9 cellular contexts compared by ENCODE assay signal in genomic region chr3:43390255-43390588, GRCh38.
DNase-seq lines count a peak whose midpoint lies in the region; ATAC-seq and TF ChIP-seq lines count a peak whose summit lies in the region.
"Had no signal": no experiment of that assay in that cellular context is flagged by ENCODE, and none has a peak within 500 bp of the region (broad histone marks: within the 10 kb centered on the region; RNA-seq: fewer than 3 reads in every experiment).

No MANE protein-coding gene starts in this region.

- H3K4me1 Mint-ChIP-seq in CD8-positive, alpha-beta T cell (ENCODE audit: low read depth): peaks cover 77% of the 10 kb centered on the region
- peaks cover 83 to 88% (median 85%) of the 10 kb centered on the region in 3 donors for H3K4me1 Mint-ChIP-seq in T-cell

- no peaks in the 10 kb centered on the region for H3K27me3 Mint-ChIP-seq in CD8-positive, alpha-beta T cell (ENCODE audit: low read depth)
- no peaks in the 10 kb centered on the region for H3K27me3 Mint-ChIP-seq in T-cell

- peaks cover 32% of the 10 kb centered on the region for H3K4me1 ChIP-seq in CD8-positive, alpha-beta T cell (ENCODE audit: insufficient read depth, low read length)
- peaks cover 13% of the 10 kb centered on the region for H3K4me1 ChIP-seq in osteoblast (ENCODE audit: insufficient read depth, low read length)

- no peaks in the 10 kb centered on the region for H4K20me1 ChIP-seq in osteoblast (ENCODE audit: insufficient read depth, low read length)

- peak overlapping the region; percentile 50 for H3K4me3 Mint-ChIP-seq in CD8-positive, alpha-beta T cell
- H3K4me3 Mint-ChIP-seq in T-cell: peak overlapping the region in 2 of 3 donors; percentile 32 to 60

- peak overlapping the region; percentile 49 for H3K4me2 ChIP-seq in osteoblast (ENCODE audit: insufficient read depth, low read length)

- peak; percentile 7 for ATAC-seq in CD8-positive, alpha-beta T cell
- ATAC-seq in T-cell (replicated peaks in 1 of 4) (no peak), esophagus mucosa (peak; percentile 18), HG03439 (IDR thresholded peaks at IDR 0.05; ENCODE audit: unreplicated experiment) (no peak), HG02763 (IDR thresholded peaks at IDR 0.05; ENCODE audit: unreplicated experiment) (no peak)

- no peak overlapping the region for H2AFZ ChIP-seq in osteoblast (ENCODE audit: low read length)

- H3K27me3 ChIP-seq in CD8-positive, alpha-beta T cell (ENCODE audit: insufficient read depth, low read length): no peaks in the 10 kb centered on the region
- H3K27me3 ChIP-seq in osteoblast (ENCODE audit: insufficient read depth, low read length): no peaks in the 10 kb centered on the region

- peaks cover 1% of the 10 kb centered on the region for H3K9me3 Mint-ChIP-seq in CD8-positive, alpha-beta T cell
- peaks cover 0 to 6% (median 0%) of the 10 kb centered on the region in 3 donors for H3K9me3 Mint-ChIP-seq in T-cell

- CTCF ChIA-PET in CD8-positive, alpha-beta T cell (lab: Charles Lee): interaction anchor here (1.1 to 1.8 kb wide), 4 partner anchors 12 to 428 kb away, joined by 3 to 8 read pairs (median 4); partner anchors contain the start of gene SNRK
- CTCF ChIA-PET in T-cell (lab: Charles Lee): interaction anchor here in 1 of 2 donors (1.7 kb wide), 1 partner anchor 12 kb away, joined by 10 read pairs; no protein-coding TSS in a partner anchor

- no peak for DNase-seq in CD8-positive, alpha-beta T cell
- peak in 1 of 34 experiments; percentile 16 for DNase-seq in T-cell
- DNase-seq in osteoblast (ENCODE audit: insufficient read length, low spot score, missing footprints): no peak
- DNase-seq in posterior cingulate gyrus: no peak
- DNase-seq in posterior vena cava (ENCODE audit: low spot score): no peak
- DNase-seq: NCI-H2227 treated with DMSO at 0.1 percent for 48 hours had no signal

- POLR2A ChIA-PET in CD8-positive, alpha-beta T cell (lab: Charles Lee): interaction anchor here (1.3 to 3.1 kb wide), 5 partner anchors 9 to 100 kb away, joined by 3 to 11 read pairs (median 8); no protein-coding TSS in a partner anchor
- POLR2A ChIA-PET in T-cell (lab: Charles Lee): no interaction called here

- intact Hi-C loops in CD8-positive, alpha-beta T cell (cut with DNase I, micrococcal nuclease): no loop called here
- intact Hi-C loops in posterior cingulate gyrus (cut with DNase I) (no loop called here), posterior vena cava (cut with DNase I) (no loop called here)

- H3K27ac Mint-ChIP-seq in CD8-positive, alpha-beta T cell: peak overlapping the region; percentile 92
- H3K27ac Mint-ChIP-seq in T-cell: peak overlapping the region; percentile 96 to 97

- TF ChIP-seq CTCF in CD8-positive, alpha-beta T cell (IDR thresholded peaks at IDR 0.05): no peak
- no peak for TF ChIP-seq CTCF in osteoblast (IDR thresholded peaks at IDR 0.05; ENCODE audit: extremely low read depth, low read depth, low read length)

- no peaks in the 10 kb centered on the region for H3K79me2 ChIP-seq in osteoblast (ENCODE audit: insufficient read depth, low read length)

- H3K4me3 ChIP-seq in CD8-positive, alpha-beta T cell (ENCODE audit: low read depth, low read length): peak overlapping the region; percentile 21
- H3K4me3 ChIP-seq in osteoblast (ENCODE audit: insufficient read depth, low read length): peak overlapping the region; percentile 2

- no peaks in the 10 kb centered on the region for H3K9me3 ChIP-seq in CD8-positive, alpha-beta T cell (ENCODE audit: low read length)
- H3K9me3 ChIP-seq in osteoblast (ENCODE audit: low read depth, low read length): no peaks in the 10 kb centered on the region

- H3K36me3 Mint-ChIP-seq in CD8-positive, alpha-beta T cell: no peaks in the 10 kb centered on the region
- no peaks in the 10 kb centered on the region for H3K36me3 Mint-ChIP-seq in T-cell

- peak overlapping the region; percentile 45 for H3K27ac ChIP-seq in CD8-positive, alpha-beta T cell (ENCODE audit: low read depth, low read length)
- H3K27ac ChIP-seq in osteoblast (ENCODE audit: low read depth, low read length): peak overlapping the region; percentile 25

- no peaks in the 10 kb centered on the region for H3K36me3 ChIP-seq in CD8-positive, alpha-beta T cell (ENCODE audit: insufficient read depth, low read length)
- no peaks in the 10 kb centered on the region for H3K36me3 ChIP-seq in osteoblast (ENCODE audit: insufficient read depth, low read length)

Comparison
In these comparisons a context has a peak if more than half of its experiments do, and no peak if none do; other contexts are left out.
1. ATAC-seq: peak in CD8-positive, alpha-beta T cell (single experiment) and esophagus mucosa (single experiment); none in T-cell (0 of 4), HG03439 (single experiment) and HG02763 (single experiment).